25 cellular contexts compared by ENCODE assay signal in genomic region chr12:120190985-120191480, GRCh38. TPM values are rescaled to one million over a fixed set of nuclear protein-coding genes. Genes with fewer than 3 reads are reported as not detected.
DNase-seq lines count a peak whose midpoint lies in the region; ATAC-seq and TF ChIP-seq lines count a peak whose summit lies in the region.
"Had no signal": no experiment of that assay in that cellular context is flagged by ENCODE, and none has a peak within 500 bp of the region (broad histone marks: within the 10 kb centered on the region; RNA-seq: fewer than 3 reads in every experiment).

No MANE protein-coding gene starts in this region.

- H3K4me1 Mint-ChIP-seq in activated naive CD8-positive, alpha-beta T cell treated with anti-CD3 and anti-CD28 coated beads, Interleukin-2, amount 50 U/mL, for 24 hours = peaks cover 35% of the 10 kb centered on the region
- H3K4me1 Mint-ChIP-seq in activated naive CD8-positive, alpha-beta T cell treated with anti-CD3 and anti-CD28 coated beads for 36 hours = peaks cover 35% of the 10 kb centered on the region

- H3K4me1 ChIP-seq in KMS-11 (ENCODE audit: low read depth, poor library complexity, severe bottlenecking) = peaks cover 46% of the 10 kb centered on the region

- no peaks in the 10 kb centered on the region for H3K27me3 ChIP-seq in KMS-11 (ENCODE audit: insufficient read depth, low read depth)
- H3K27me3 ChIP-seq in SU-DHL-6 (ENCODE audit: low read length) = no peaks in the 10 kb centered on the region
- H3K27me3 ChIP-seq: SJCRH30 had no signal

- peak overlapping the region; percentile 52 for H3K27ac Mint-ChIP-seq in activated naive CD8-positive, alpha-beta T cell treated with anti-CD3 and anti-CD28 coated beads, Interleukin-2, amount 50 U/mL, for 24 hours
- no peak overlapping the region for H3K27ac Mint-ChIP-seq in activated naive CD8-positive, alpha-beta T cell treated with anti-CD3 and anti-CD28 coated beads for 36 hours
- H3K27ac Mint-ChIP-seq: B cell, CD14-positive monocyte, GM23338 had no signal

- H3K4me3 ChIP-seq in KMS-11 (IDR thresholded peaks at IDR 0.05; ENCODE audit: insufficient read depth, low read depth, low read length) = no peak overlapping the region
- no peak overlapping the region for H3K4me3 ChIP-seq in SU-DHL-6 (ENCODE audit: insufficient read depth, low read length, poor library complexity, severe bottlenecking)
- H3K4me3 ChIP-seq: GM23338, HAP-1, SJCRH30 had no signal

- H3K9ac ChIP-seq in KMS-11 = peak overlapping the region; percentile 21; the same call in 1 of the 2 replicates
- 0 out of 2 replicates have a peak overlapping the region, but pooled peaks have one; percentile 1 for H3K9ac ChIP-seq in SU-DHL-6 (ENCODE audit: low read length)

- H3K4me2 ChIP-seq in KMS-11 = peak overlapping the region; percentile 75; the same call in 1 of the 2 replicates
- H3K4me2 ChIP-seq in SU-DHL-6 (ENCODE audit: low read depth, low read length, poor library complexity, severe bottlenecking) = peak overlapping the region; percentile 23
- H3K4me2 ChIP-seq: GM23338 had no signal

- H3K36me3 Mint-ChIP-seq in activated naive CD8-positive, alpha-beta T cell treated with anti-CD3 and anti-CD28 coated beads, Interleukin-2, amount 50 U/mL, for 24 hours (ENCODE audit: low read depth) = peaks cover 56% of the 10 kb centered on the region
- H3K36me3 Mint-ChIP-seq in activated naive CD8-positive, alpha-beta T cell treated with anti-CD3 and anti-CD28 coated beads for 36 hours = peaks cover 47% of the 10 kb centered on the region

- DNase-seq in activated naive CD8-positive, alpha-beta T cell treated with anti-CD3 and anti-CD28 coated beads, Interleukin-2, amount 50 U/mL, for 24 hours = no peak
- no peak for DNase-seq in activated naive CD8-positive, alpha-beta T cell treated with anti-CD3 and anti-CD28 coated beads for 36 hours
- DNase-seq in superior temporal gyrus (ENCODE audit: extremely low spot score) (no peak), left lobe of liver (ENCODE audit: low spot score) (no peak), pons (ENCODE audit: low spot score) (no peak)
- DNase-seq: DMS53, EL, KBM-7, NCI-H1105 treated with DMSO at 0.1 percent for 48 hours, NCI-H1694, NCI-H2081, NCI-H2171, NCI-H345, NCI-H524 treated with DMSO at 0.1 percent for 48 hours, NCI-H82, OCI-M1, SJCRH30, SW 1271 had no signal

- peak overlapping the region; percentile 94 for H3K27ac ChIP-seq in KMS-11
- peak overlapping the region; percentile 8; the same call in 1 of the 2 replicates for H3K27ac ChIP-seq in SU-DHL-6 (ENCODE audit: low read depth, low read length)
- H3K27ac ChIP-seq: HL-60, SJCRH30 had no signal

- ATAC-seq in activated naive CD8-positive, alpha-beta T cell treated with anti-CD3 and anti-CD28 coated beads, Interleukin-2, amount 50 U/mL, for 24 hours = no peak
- no peak for ATAC-seq in left lobe of liver
- ATAC-seq: GM23338 had no signal

- H2AFZ ChIP-seq in KMS-11 (ENCODE audit: low read depth) (no peak overlapping the region), SU-DHL-6 (ENCODE audit: low read depth, low read length, severe bottlenecking) (no peak overlapping the region)
- H2AFZ ChIP-seq: GM23338 had no signal

- peaks cover 19% of the 10 kb centered on the region for H3F3A ChIP-seq in SU-DHL-6 (ENCODE audit: insufficient read depth)

- H3K9me2 ChIP-seq in SU-DHL-6 (replicated peaks; ENCODE audit: insufficient read depth, low read length) = no peaks in the 10 kb centered on the region

- 0 out of 2 replicates have a peak, but pooled peaks cover 1% of the 10 kb centered on the region for H3K36me3 ChIP-seq in KMS-11 (ENCODE audit: insufficient read depth)
- peaks cover 8% of the 10 kb centered on the region for H3K36me3 ChIP-seq in SU-DHL-6 (ENCODE audit: low read length)

- H3K79me2 ChIP-seq in KMS-11 (ENCODE audit: insufficient read depth, low read depth) (peaks cover 85% of the 10 kb centered on the region), SU-DHL-6 (ENCODE audit: insufficient read depth, low read length) (peaks cover 80% of the 10 kb centered on the region)

- no peak for TF ChIP-seq CTCF in KMS-11 (conservative IDR thresholded peaks at IDR 0.05; ENCODE audit: low read depth, low read length)
- TF ChIP-seq CTCF in SU-DHL-6 (IDR thresholded peaks at IDR 0.05; ENCODE audit: insufficient read depth, low read length, poor library complexity, severe bottlenecking) = no peak

- H3K9me3 ChIP-seq in SU-DHL-6 (ENCODE audit: insufficient read depth, low read length) = no peaks in the 10 kb centered on the region
- H3K9me3 ChIP-seq: HAP-1, SJCRH30 had no signal

- no peaks in the 10 kb centered on the region for H3K27me3 Mint-ChIP-seq in activated naive CD8-positive, alpha-beta T cell treated with anti-CD3 and anti-CD28 coated beads, Interleukin-2, amount 50 U/mL, for 24 hours
- H3K27me3 Mint-ChIP-seq in activated naive CD8-positive, alpha-beta T cell treated with anti-CD3 and anti-CD28 coated beads for 36 hours = peaks cover 3% of the 10 kb centered on the region
- H3K27me3 Mint-ChIP-seq: B cell had no signal

- H4K20me1 ChIP-seq in KMS-11 (ENCODE audit: insufficient read depth) = no peaks in the 10 kb centered on the region
- H4K20me1 ChIP-seq in SU-DHL-6 (ENCODE audit: low read depth, low read length) = no peaks in the 10 kb centered on the region; the same call in 1 of the 2 replicates

- no peak overlapping the region for H3K4me3 Mint-ChIP-seq in activated naive CD8-positive, alpha-beta T cell treated with anti-CD3 and anti-CD28 coated beads, Interleukin-2, amount 50 U/mL, for 24 hours
- H3K4me3 Mint-ChIP-seq in activated naive CD8-positive, alpha-beta T cell treated with anti-CD3 and anti-CD28 coated beads for 36 hours = no peak overlapping the region
- H3K4me3 Mint-ChIP-seq: B cell, CD14-positive monocyte, GM23338 had no signal

- H3K9me3 Mint-ChIP-seq in activated naive CD8-positive, alpha-beta T cell treated with anti-CD3 and anti-CD28 coated beads, Interleukin-2, amount 50 U/mL, for 24 hours = no peaks in the 10 kb centered on the region
- H3K9me3 Mint-ChIP-seq in activated naive CD8-positive, alpha-beta T cell treated with anti-CD3 and anti-CD28 coated beads for 36 hours = no peaks in the 10 kb centered on the region
- H3K9me3 Mint-ChIP-seq: CD14-positive monocyte, GM23338 had no signal

RNA-seq across cellular contexts. Expression of gene GCN1, which starts 3.5 kb away (rescaled TPM):
- 100 to 1,000 TPM; 143 to 146 TPM for total RNA-seq in activated naive CD8-positive, alpha-beta T cell treated with anti-CD3 and anti-CD28 coated beads for 36 hours
- total RNA-seq in left lobe of liver = 42.7 TPM

RNA-seq across cellular contexts. Expression of gene RPLP0, which starts 9.9 kb away (rescaled TPM):
- 1,000 to 10,000 TPM; 3,852 to 4,173 TPM for total RNA-seq in activated naive CD8-positive, alpha-beta T cell treated with anti-CD3 and anti-CD28 coated beads for 36 hours
- 743 TPM for total RNA-seq in left lobe of liver
